Comparison of ENCODE assay signal across 16 cellular contexts in the genomic region with DNA sequence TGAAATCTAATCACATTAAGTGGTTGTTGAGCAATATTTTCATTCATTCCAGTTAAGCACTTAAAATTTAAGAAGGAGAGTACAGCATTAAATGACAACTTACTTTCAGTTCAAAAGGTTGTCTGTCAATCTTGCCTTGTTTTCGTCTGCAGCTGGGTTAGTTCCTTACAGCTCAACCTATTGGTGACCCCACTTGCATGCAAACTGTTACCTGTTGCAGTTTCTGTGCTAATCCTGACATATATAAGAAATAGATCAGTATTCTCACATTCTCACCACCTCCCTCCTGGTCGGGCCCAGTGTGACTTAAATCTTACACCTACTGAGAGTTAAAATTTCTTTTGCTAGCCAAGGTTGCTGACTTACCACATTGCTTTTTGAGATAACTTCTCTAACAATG.
DNase-seq lines count a peak whose midpoint lies in the region; ATAC-seq lines count a peak whose summit lies in the region.
"Had no signal": no experiment of that assay in that cellular context is flagged by ENCODE, and none has a peak within 500 bp of the region (broad histone marks: within the 10 kb centered on the region; RNA-seq: fewer than 3 reads in every experiment).

No MANE protein-coding gene starts in this region.

- H3K27ac Mint-ChIP-seq in activated CD8-positive, alpha-beta memory T cell treated with anti-CD3 and anti-CD28 coated beads, Interleukin-2, amount 10 ng/mL, durations not matched to agents 7 days and 5 days, result no peak overlapping the region
- H3K27ac Mint-ChIP-seq: CD8-positive, alpha-beta memory T cell; T-helper 17 cell had no signal

- no peaks in the 10 kb centered on the region for H3K4me1 Mint-ChIP-seq in activated CD8-positive, alpha-beta memory T cell treated with anti-CD3 and anti-CD28 coated beads, Interleukin-2, amount 10 ng/mL, durations not matched to agents 7 days and 5 days
- H3K4me1 Mint-ChIP-seq: CD8-positive, alpha-beta memory T cell; T-helper 17 cell had no signal

- DNase-seq in activated CD8-positive, alpha-beta memory T cell treated with anti-CD3 and anti-CD28 coated beads, Interleukin-2, amount 10 ng/mL, durations not matched to agents 7 days and 5 days, result no peak
- DNase-seq in stimulated activated CD4-positive, alpha-beta T cell treated with anti-CD3 and anti-CD28 coated beads, Interleukin-2, amount 100 ng/mL, for 24 hours, result no peak
- DNase-seq in NOMO-1 (lab: John Stamatoyannopoulos, UW; ENCODE audit: unreplicated experiment in 2 of 2), result no peak
- DNase-seq: CD8-positive, alpha-beta memory T cell; GF-D8; H7; NCI-H187 treated with DMSO at 0.1 percent for 48 hours; NCI-H345; NCI-H526 treated with DMSO at 0.1 percent for 48 hours; SIG-M5; T-helper 17 cell had no signal

- ATAC-seq in GM18498 (IDR thresholded peaks at IDR 0.05; ENCODE audit: unreplicated experiment) (peak; percentile 82), GM19324 (IDR thresholded peaks at IDR 0.05; ENCODE audit: low FRiP score, unreplicated experiment) (peak; percentile 82), HG02852 (IDR thresholded peaks at IDR 0.05; ENCODE audit: unreplicated experiment) (peak; percentile 67), HG03439 (IDR thresholded peaks at IDR 0.05; ENCODE audit: unreplicated experiment) (peak; percentile 63), GM21360 (IDR thresholded peaks at IDR 0.05; ENCODE audit: unreplicated experiment) (no peak)
- no peak for ATAC-seq in activated CD8-positive, alpha-beta memory T cell treated with anti-CD3 and anti-CD28 coated beads, Interleukin-2, amount 10 ng/mL, durations not matched to agents 7 days and 5 days
- ATAC-seq: T-helper 17 cell had no signal

- CTCF ChIA-PET in activated CD8-positive, alpha-beta memory T cell treated with anti-CD3 and anti-CD28 coated beads, Interleukin-2, amount 10 ng/mL, durations not matched to agents 7 days and 5 days (lab: Charles Lee), result no interaction called here

- H3K27me3 Mint-ChIP-seq in activated CD8-positive, alpha-beta memory T cell treated with anti-CD3 and anti-CD28 coated beads, Interleukin-2, amount 10 ng/mL, durations not matched to agents 7 days and 5 days, result no peaks in the 10 kb centered on the region

- no peaks in the 10 kb centered on the region for H3K36me3 Mint-ChIP-seq in activated CD8-positive, alpha-beta memory T cell treated with anti-CD3 and anti-CD28 coated beads, Interleukin-2, amount 10 ng/mL, durations not matched to agents 7 days and 5 days
- H3K36me3 Mint-ChIP-seq: CD8-positive, alpha-beta memory T cell had no signal

- H3K4me3 Mint-ChIP-seq in activated CD8-positive, alpha-beta memory T cell treated with anti-CD3 and anti-CD28 coated beads, Interleukin-2, amount 10 ng/mL, durations not matched to agents 7 days and 5 days, result no peak overlapping the region
- H3K4me3 Mint-ChIP-seq: CD8-positive, alpha-beta memory T cell; T-helper 17 cell had no signal

- H3K9me3 Mint-ChIP-seq in activated CD8-positive, alpha-beta memory T cell treated with anti-CD3 and anti-CD28 coated beads, Interleukin-2, amount 10 ng/mL, durations not matched to agents 7 days and 5 days (ENCODE audit: low read depth), result no peaks in the 10 kb centered on the region
- H3K9me3 Mint-ChIP-seq: CD8-positive, alpha-beta memory T cell had no signal

Comparison
In these comparisons a context has a peak if more than half of its experiments do, and no peak if none do; other contexts are left out.
1. ATAC-seq: peak in GM18498 (single experiment), GM19324 (single experiment), HG02852 (single experiment) and HG03439 (single experiment); none in activated CD8-positive, alpha-beta memory T cell treated with anti-CD3 and anti-CD28 coated beads, Interleukin-2, amount 10 ng/mL, durations not matched to agents 7 days and 5 days (single experiment) and GM21360 (single experiment).